ENCODE assay signal across 22 cellular contexts in genomic region chr2:46972438-46972837, GRCh38. TPM values are rescaled to one million over a fixed set of nuclear protein-coding genes. Genes with fewer than 3 reads are reported as not detected.
DNase-seq lines count a peak whose midpoint lies in the region; ATAC-seq and TF ChIP-seq lines count a peak whose summit lies in the region.
"Had no signal": no experiment of that assay in that cellular context is flagged by ENCODE, and none has a peak within 500 bp of the region (broad histone marks: within the 10 kb centered on the region; RNA-seq: fewer than 3 reads in every experiment).

No MANE protein-coding gene starts in this region.

- H3K79me1 ChIP-seq in IMR-90 (ENCODE audit: low read depth in 1 of 2, low read length in 2 of 2): peaks cover 31 to 73% of the 10 kb centered on the region in 2 experiments

- H2BK5ac ChIP-seq in IMR-90 (ENCODE audit: low read depth, low read length, poor library complexity, severe bottlenecking): no peak overlapping the region

- no peak for TF ChIP-seq CTCF in IMR-90 (conservative IDR thresholded peaks at IDR 0.05; ENCODE audit: low read depth, low read length)
- no peak for TF ChIP-seq CTCF in chondrocyte (IDR thresholded peaks at IDR 0.05)
- no peak for TF ChIP-seq CTCF in progenitor cell of endocrine pancreas (IDR thresholded peaks at IDR 0.05; ENCODE audit: unreplicated experiment)
- no peak for TF ChIP-seq CTCF in GM13977 (IDR thresholded peaks at IDR 0.05; ENCODE audit: extremely low read depth, insufficient read depth, missing control alignments)

- H4K5ac ChIP-seq in IMR-90 (ENCODE audit: low read depth, low read length): no peak overlapping the region

- H4K20me1 ChIP-seq in BLaER1 treated with 17β-estradiol and CSF1 and Interleukin-3, amounts not matched to agents 10 nM and 100 nM: peaks cover 0 to 37% (median 0%) of the 10 kb centered on the region in 11 experiments; a peak in 6 of 22 replicates
- H4K20me1 ChIP-seq in IMR-90 (ENCODE audit: insufficient read depth, low read length): no peaks in the 10 kb centered on the region

- H3K36me3 Mint-ChIP-seq in chondrocyte (ENCODE audit: low read depth) (peaks cover 6% of the 10 kb centered on the region), progenitor cell of endocrine pancreas (ENCODE audit: insufficient read depth) (peaks cover 1% of the 10 kb centered on the region)
- H3K36me3 Mint-ChIP-seq: natural killer cell treated with Interleukin-12 subunit alpha and Interleukin-12 subunit beta and Interleukin-15 and Interleukin-18, amount 100 ng/mL, for 72 hours had no signal

- H2BK15ac ChIP-seq in IMR-90 (ENCODE audit: low read depth, low read length): no peak overlapping the region

- H3K56ac ChIP-seq in IMR-90 (ENCODE audit: extremely low read depth, insufficient read depth, low read length): no peak overlapping the region

- H3K27me3 Mint-ChIP-seq in chondrocyte (ENCODE audit: low read depth) (no peaks in the 10 kb centered on the region), progenitor cell of endocrine pancreas (no peaks in the 10 kb centered on the region)
- H3K27me3 Mint-ChIP-seq: natural killer cell treated with Interleukin-12 subunit alpha and Interleukin-12 subunit beta and Interleukin-15 and Interleukin-18, amount 100 ng/mL, for 72 hours had no signal

- no peak overlapping the region for H2AK9ac ChIP-seq in IMR-90 (replicated peaks; ENCODE audit: low read depth, low read length, poor library complexity)

- H3K27me3 ChIP-seq in BLaER1 treated with 17β-estradiol and CSF1 and Interleukin-3, amounts not matched to agents 10 nM and 100 nM: no peaks in the 10 kb centered on the region
- H3K27me3 ChIP-seq in IMR-90 (ENCODE audit: control insufficient read depth, insufficient read depth, low read length): no peaks in the 10 kb centered on the region
- H3K27me3 ChIP-seq: foreskin keratinocyte, MG63, Peyer's patch, suprapubic skin had no signal

- H3K9me1 ChIP-seq in IMR-90 (ENCODE audit: insufficient read depth, low read length): peaks cover 24% of the 10 kb centered on the region

- dilution Hi-C loops in IMR-90 (cut with HindIII; ENCODE audit: low sequenced_read_pairs, unreplicated experiment): no loop called here

- H3K14ac ChIP-seq in IMR-90 (replicated peaks; ENCODE audit: low read depth, low read length): no peak overlapping the region

- WGBS in IMR-90 (ENCODE audit: extremely low coverage in 2 of 2, insufficient read length in 1 of 2), 2 experiments: 100% methylated on average over 1 of the region's 2 CpGs; no CpG with 5 or more reads in 1 of the 2 experiments

- H3K27ac Mint-ChIP-seq in chondrocyte (ENCODE audit: unreplicated experiment) (peak overlapping the region; percentile 69), progenitor cell of endocrine pancreas (peak overlapping the region; percentile 76)

- peaks cover 95 to 100% (median 97%) of the 10 kb centered on the region in 10 experiments for H3K4me1 ChIP-seq in BLaER1 treated with 17β-estradiol and CSF1 and Interleukin-3, amounts not matched to agents 10 nM and 100 nM
- H3K4me1 ChIP-seq in IMR-90 (ENCODE audit: control insufficient read depth, insufficient read depth, low read length): peaks cover 17% of the 10 kb centered on the region

- H3K9ac ChIP-seq in BLaER1 treated with 17β-estradiol and CSF1 and Interleukin-3, amounts not matched to agents 10 nM and 100 nM: no peak overlapping the region
- H3K9ac ChIP-seq in IMR-90 (ENCODE audit: low read depth, low read length): no peak overlapping the region

- intact Hi-C loops in IMR-90 (cut with micrococcal nuclease): no loop called here

- H2AK5ac ChIP-seq in IMR-90 (ENCODE audit: low read depth, low read length): peak overlapping the region; percentile 48; the same call in 1 of the 2 replicates

- no peak overlapping the region for H2AFZ ChIP-seq in IMR-90 (replicated peaks; ENCODE audit: low read length, poor library complexity)

- H2BK120ac ChIP-seq in IMR-90 (ENCODE audit: low read depth, low read length): no peak overlapping the region

- DNase-seq in IMR-90 (no peak), chondrocyte (ENCODE audit: low spot score) (no peak), progenitor cell of endocrine pancreas (ENCODE audit: low spot score, unreplicated experiment) (no peak), GM13977 (ENCODE audit: low spot score) (no peak)
- DNase-seq: activated CD4-positive, alpha-beta T cell treated with anti-CD3 and anti-CD28 coated beads for 4 hours; effector CD4-positive, alpha-beta T cell; GF-D8; GOT3; left colon; MG63; NCI-H2029 treated with DMSO at 0.1 percent for 48 hours; NCI-H2227 treated with DMSO at 0.1 percent for 48 hours; NCI-H69; Peyer's patch had no signal

- no peak overlapping the region for H3K4me3 Mint-ChIP-seq in chondrocyte (ENCODE audit: unreplicated experiment)
- H3K4me3 Mint-ChIP-seq in progenitor cell of endocrine pancreas (ENCODE audit: low read depth): no peak overlapping the region
- H3K4me3 Mint-ChIP-seq: activated T-helper 1 cell treated with anti-CD3 and anti-CD28 coated beads, Interleukin-12 subunit alpha, Interleukin-12 subunit beta, Interleukin-2, Interleukin-4 antibody, amounts not matched to agents 30 ng/mL and 10 ng/mL and 1 ng/mL, durations not matched to agents 14 hours and 24 hours and 36 hours; natural killer cell treated with Interleukin-12 subunit alpha and Interleukin-12 subunit beta and Interleukin-15 and Interleukin-18, amount 100 ng/mL, for 72 hours had no signal

- H2BK20ac ChIP-seq in IMR-90 (ENCODE audit: low read depth, low read length): no peak overlapping the region

- H3K23ac ChIP-seq in IMR-90 (ENCODE audit: low read depth, low read length): no peak overlapping the region

- no peak overlapping the region for H4K8ac ChIP-seq in IMR-90 (ENCODE audit: low read depth in 2 of 2, low read length in 2 of 2)

- H3K18ac ChIP-seq in IMR-90 (ENCODE audit: low read depth, low read length): no peak overlapping the region

- H3K27ac ChIP-seq in BLaER1 treated with 17β-estradiol and CSF1 and Interleukin-3, amounts not matched to agents 10 nM and 100 nM: peak overlapping the region in 5 of 11 experiments; percentile 47 to 96 (median 74); a peak in 8 of 22 replicates
- H3K27ac ChIP-seq in IMR-90 (ENCODE audit: insufficient read depth, low read length): no peak overlapping the region
- H3K27ac ChIP-seq: foreskin keratinocyte had no signal

- no peak for TF ChIP-seq POLR2A in IMR-90 (IDR thresholded peaks at IDR 0.05; ENCODE audit: low read depth, low read length)

- BruUV-seq in IMR-90 (replicated peaks; lab: Mats Ljungman, UMichigan): no TSS peak

- CTCF ChIA-PET in IMR-90 (lab: Yijun Ruan, JAX): interaction anchor here (0.6 to 0.7 kb wide), 2 partner anchors 304 to 363 kb away, joined by 4 to 6 read pairs; no protein-coding TSS in a partner anchor

- H4K91ac ChIP-seq in IMR-90 (ENCODE audit: insufficient read depth, low read depth, low read length): no peak overlapping the region

- peaks cover 30 to 82% (median 53%) of the 10 kb centered on the region in 11 experiments for H3K36me3 ChIP-seq in BLaER1 treated with 17β-estradiol and CSF1 and Interleukin-3, amounts not matched to agents 10 nM and 100 nM
- peaks cover 12% of the 10 kb centered on the region for H3K36me3 ChIP-seq in IMR-90 (ENCODE audit: control insufficient read depth, insufficient read depth, low read length)

- in situ Hi-C loops in IMR-90 (cut with MboI; ENCODE audit: low sequenced_read_pairs): no loop called here
- in situ Hi-C loops in GM13977 (cut with MboI; ENCODE audit: low pct_unique_long_range_greater_than_20kb, low sequenced_read_pairs, unreplicated experiment): no loop called here

- no peaks in the 10 kb centered on the region for H3K9me3 Mint-ChIP-seq in chondrocyte (ENCODE audit: low read depth)
- H3K9me3 Mint-ChIP-seq in progenitor cell of endocrine pancreas (ENCODE audit: low read depth): no peaks in the 10 kb centered on the region
- H3K9me3 Mint-ChIP-seq: activated naive CD4-positive, alpha-beta T cell treated with anti-CD3 and anti-CD28 coated beads, Interleukin-2, amount 50 U/mL, for 72 hours; activated T-helper 1 cell treated with anti-CD3 and anti-CD28 coated beads, Interleukin-12 subunit alpha, Interleukin-12 subunit beta, Interleukin-2, Interleukin-4 antibody, amounts not matched to agents 30 ng/mL and 10 ng/mL and 1 ng/mL, durations not matched to agents 14 hours and 24 hours and 36 hours; natural killer cell treated with Interleukin-12 subunit alpha and Interleukin-12 subunit beta and Interleukin-15 and Interleukin-18, amount 100 ng/mL, for 72 hours had no signal

- no peak for TF ChIP-seq RAD21 in IMR-90 (IDR thresholded peaks at IDR 0.05; ENCODE audit: low read length)

- H3K4me3 ChIP-seq in BLaER1 treated with 17β-estradiol and CSF1 and Interleukin-3, amounts not matched to agents 10 nM and 100 nM: no peak overlapping the region
- no peak overlapping the region for H3K4me3 ChIP-seq in IMR-90 (ENCODE audit: insufficient read depth, low read depth, low read length)
- H3K4me3 ChIP-seq: MG63, Peyer's patch, suprapubic skin had no signal

- H3K4me2 ChIP-seq in BLaER1 treated with 17β-estradiol and CSF1 and Interleukin-3, amounts not matched to agents 10 nM and 100 nM: peak overlapping the region; percentile 14 to 96 (median 84); a peak in 10 of 22 replicates
- no peak overlapping the region for H3K4me2 ChIP-seq in IMR-90 (ENCODE audit: low read depth, low read length)

- H3K9me3 ChIP-seq in BLaER1 treated with 17β-estradiol and CSF1 and Interleukin-3, amounts not matched to agents 10 nM and 100 nM (replicated peaks in 1 of 11): no peaks in the 10 kb centered on the region; a peak in 1 of 22 replicates
- H3K9me3 ChIP-seq in IMR-90 (ENCODE audit: control insufficient read depth, insufficient read depth, low read length): no peaks in the 10 kb centered on the region
- H3K9me3 ChIP-seq: MG63, Peyer's patch, suprapubic skin had no signal

- H3K4me1 Mint-ChIP-seq in chondrocyte (ENCODE audit: low read depth): peaks cover 41% of the 10 kb centered on the region
- H3K4me1 Mint-ChIP-seq in progenitor cell of endocrine pancreas (ENCODE audit: low read depth): peaks cover 2% of the 10 kb centered on the region

- ATAC-seq in IMR-90 (ENCODE audit: low read depth) (no peak), HG03469 (IDR thresholded peaks at IDR 0.05; ENCODE audit: unreplicated experiment) (no peak), GM18511 (IDR thresholded peaks at IDR 0.05; ENCODE audit: unreplicated experiment) (no peak)
- ATAC-seq: activated naive CD4-positive, alpha-beta T cell treated with anti-CD3 and anti-CD28 coated beads, Interleukin-2, amount 50 U/mL, for 72 hours; foreskin keratinocyte; left colon; natural killer cell treated with Interleukin-12 subunit alpha and Interleukin-12 subunit beta and Interleukin-15 and Interleukin-18, amount 100 ng/mL, for 72 hours had no signal

- POLR2A ChIA-PET in IMR-90 (lab: Charles Lee; ENCODE audit: unreplicated experiment): no interaction called here

- H3K4ac ChIP-seq in IMR-90 (ENCODE audit: low read depth, low read length): peak overlapping the region; percentile 26; the same call in 1 of the 2 replicates

RNA-seq across cellular contexts. Expression of gene TTC7A, which starts 31.4 kb away (rescaled TPM):
- total RNA-seq in IMR-90 (2012; rRNA removed) (10.6 and 11.8 TPM in 2 replicates), chondrocyte (17.0 to 29.8 TPM (median 19.5 TPM) in 3 replicates), progenitor cell of endocrine pancreas (14.2 and 14.8 TPM in 2 replicates)
- 23.0 and 23.9 TPM in 2 replicates for polyA plus RNA-seq in IMR-90 (2012; rRNA removed)
- 13.6 and 14.0 TPM in 2 replicates for polyA plus RNA-seq in IMR-90 (2012; cell fraction: cytosol; rRNA removed)
- polyA plus RNA-seq in IMR-90 (2012; cell fraction: nucleus; rRNA removed; ENCODE audit: low replicate concordance): 111 and 172 TPM in 2 replicates

RNA-seq across cellular contexts. Expression of gene MCFD2, which starts 56.8 kb away (rescaled TPM):
- 177 and 219 TPM in 2 replicates for total RNA-seq in IMR-90 (2012; rRNA removed)
- 127 and 145 TPM in 2 replicates for polyA plus RNA-seq in IMR-90 (2012; rRNA removed)
- 51.2 and 117 TPM in 2 replicates for polyA plus RNA-seq in IMR-90 (2012; cell fraction: cytosol; rRNA removed)
- 56.9 and 86.4 TPM in 2 replicates for polyA plus RNA-seq in IMR-90 (2012; cell fraction: nucleus; rRNA removed; ENCODE audit: low replicate concordance)
- total RNA-seq in chondrocyte: 95.0 to 103 TPM (median 101 TPM) in 3 replicates
- 72.9 and 78.3 TPM in 2 replicates for total RNA-seq in progenitor cell of endocrine pancreas
